Comparison of ENCODE assay signal across 18 cellular contexts in the genomic region with DNA sequence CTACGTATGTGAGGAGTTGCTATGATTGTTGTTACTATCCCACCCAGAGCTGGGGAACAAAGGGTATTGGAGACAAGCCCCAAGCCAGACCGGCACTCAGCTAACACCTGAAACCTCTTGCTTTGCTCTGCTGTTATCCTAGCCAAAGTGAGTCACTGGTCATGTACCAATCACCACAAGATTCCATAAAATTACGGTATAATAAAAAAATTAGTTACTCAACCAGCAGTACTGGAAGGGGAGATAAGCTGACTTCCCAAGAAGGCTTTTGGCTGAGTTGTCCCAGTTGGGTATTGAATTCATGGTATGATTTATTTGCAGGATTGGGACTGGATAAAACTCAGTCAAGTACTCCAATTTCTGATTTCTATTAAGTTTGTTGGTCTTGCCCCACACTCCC. TPM values are rescaled to one million over a fixed set of nuclear protein-coding genes. Genes with fewer than 3 reads are reported as not detected.
DNase-seq lines count a peak whose midpoint lies in the region; ATAC-seq and TF ChIP-seq lines count a peak whose summit lies in the region.
"Had no signal": no experiment of that assay in that cellular context is flagged by ENCODE, and none has a peak within 500 bp of the region (broad histone marks: within the 10 kb centered on the region; RNA-seq: fewer than 3 reads in every experiment).

No MANE protein-coding gene starts in this region.

- no peak overlapping the region for H2AFZ ChIP-seq in ACC112 (ENCODE audit: low read length, unreplicated experiment)
- H2AFZ ChIP-seq: PC-9 had no signal

- H3K4me1 ChIP-seq in ACC112 (ENCODE audit: control insufficient read depth, insufficient read depth, low read length, unreplicated experiment) (peaks cover 29% of the 10 kb centered on the region), left lung (no peaks in the 10 kb centered on the region)

- no peaks in the 10 kb centered on the region for H3K36me3 ChIP-seq in ACC112 (ENCODE audit: insufficient read depth, low read length)
- H3K36me3 ChIP-seq in left lung = no peaks in the 10 kb centered on the region

- peak overlapping the region in 4 of 5 experiments; percentile 18 to 64 (median 53) for H3K4me3 Mint-ChIP-seq in brain
- H3K4me3 Mint-ChIP-seq: activated naive CD4-positive, alpha-beta T cell treated with anti-CD3 and anti-CD28 coated beads for 36 hours; nephron progenitor cell had no signal

- H3K27ac Mint-ChIP-seq in brain = peak overlapping the region in 2 of 5 experiments; percentile 33 to 52
- H3K27ac Mint-ChIP-seq: activated naive CD4-positive, alpha-beta T cell treated with anti-CD3 and anti-CD28 coated beads for 36 hours; nephron progenitor cell had no signal

- no peak for TF ChIP-seq CTCF in brain (conservative IDR thresholded peaks at IDR 0.05)
- TF ChIP-seq CTCF in left lung (IDR thresholded peaks at IDR 0.05) = no peak

- H3K27ac ChIP-seq in ACC112 (ENCODE audit: low read depth, low read length) (peak overlapping the region; percentile 99), left lung (no peak overlapping the region)
- H3K27ac ChIP-seq: PC-9 had no signal

- H3K27me3 Mint-ChIP-seq in brain = no peaks in the 10 kb centered on the region

- H3K36me3 Mint-ChIP-seq in brain = peaks cover 48% of the 10 kb centered on the region

- H3K9me3 ChIP-seq in left lung = no peaks in the 10 kb centered on the region

- DNase-seq in HS-5 (ENCODE audit: low read depth) (peak; percentile 49), iris pigment epithelial cell (ENCODE audit: low read depth) (peak; percentile 80), NCI-H2107 (lab: John Stamatoyannopoulos, UW) (no peak), NCI-H2107 treated with DMSO at 0.1 percent for 48 hours (lab: John Stamatoyannopoulos, UW; ENCODE audit: unreplicated experiment) (no peak), left lung (no peak)
- DNase-seq: activated naive CD4-positive, alpha-beta T cell treated with anti-CD3 and anti-CD28 coated beads for 36 hours; Kasumi-1; NCI-H187; NCI-H524; nephron progenitor cell; PC-9; right cardiac atrium; stimulated activated CD4-positive, alpha-beta T cell treated with anti-CD3 and anti-CD28 coated beads, Interleukin-4, amount 100 ng/mL, for 4 hours; T-helper 1 cell had no signal

- H3K4me3 ChIP-seq in ACC112 (ENCODE audit: low read depth, low read length) = peak overlapping the region; percentile 56
- no peak overlapping the region for H3K4me3 ChIP-seq in left lung
- H3K4me3 ChIP-seq: PC-9 had no signal

- intact Hi-C loops in left lung (cut with DNase I) = no loop called here

- peaks cover 4 to 21% (median 14%) of the 10 kb centered on the region in 5 experiments for H3K9me3 Mint-ChIP-seq in brain
- H3K9me3 Mint-ChIP-seq: activated naive CD4-positive, alpha-beta T cell treated with anti-CD3 and anti-CD28 coated beads for 36 hours had no signal

- ATAC-seq in HG02588 (IDR thresholded peaks at IDR 0.05; ENCODE audit: unreplicated experiment) (no peak), left lung (no peak)
- ATAC-seq: right cardiac atrium had no signal

- H3K4me1 Mint-ChIP-seq in brain = peaks cover 39% of the 10 kb centered on the region

- no peaks in the 10 kb centered on the region for H3K27me3 ChIP-seq in ACC112 (ENCODE audit: insufficient read depth, low read length)
- H3K27me3 ChIP-seq in left lung = no peaks in the 10 kb centered on the region

- H3K79me2 ChIP-seq in ACC112 (ENCODE audit: control insufficient read depth, insufficient read depth, low read length, unreplicated experiment) = peaks cover 38% of the 10 kb centered on the region

RNA-seq across cellular contexts. Expression of a gene that starts 5.3 kb away (rescaled TPM):
- 0.12 TPM for polyA plus RNA-seq in brain (ENCODE audit: insufficient read depth, low read depth, low replicate concordance)
- total RNA-seq in left lung = 1 to 10 TPM; 2.6 to 7.9 TPM
- total RNA-seq: A673, PC-9 had no signal

Comparison
In these comparisons a context has a peak if more than half of its experiments do, and no peak if none do; other contexts are left out.
1. DNase-seq: peak in HS-5 (single experiment) and iris pigment epithelial cell (single experiment); none in NCI-H2107 (single experiment), NCI-H2107 treated with DMSO at 0.1 percent for 48 hours (single experiment) and left lung (0 of 2).